11 cellular contexts compared by ENCODE assay signal in genomic region chr17:20565245-20565644, GRCh38. TPM values are rescaled to one million over a fixed set of nuclear protein-coding genes. Genes with fewer than 3 reads are reported as not detected.
"Had no signal": no experiment of that assay in that cellular context is flagged by ENCODE, and none has a peak within 500 bp of the region (broad histone marks: within the 10 kb centered on the region; RNA-seq: fewer than 3 reads in every experiment).

No MANE protein-coding gene starts in this region.

RNA-seq across cellular contexts. Expression of gene CDRT15L2, which starts 14.3 kb away (rescaled TPM):
- total RNA-seq: OCI-LY7, PC-3, PC-9, Peyer's patch, Right ventricle myocardium inferior, Right ventricle myocardium superior, RPMI7951, SJCRH30, SJSA1, SK-MEL-5 had no signal
- polyA plus RNA-seq: SK-N-SH had no signal
